ENCODE assay signal across 9 cellular contexts in genomic region chr2:197254776-197255521, GRCh38. TPM values are rescaled to one million over a fixed set of nuclear protein-coding genes. Genes with fewer than 3 reads are reported as not detected.
DNase-seq lines count a peak whose midpoint lies in the region; ATAC-seq and TF ChIP-seq lines count a peak whose summit lies in the region.
"Had no signal": no experiment of that assay in that cellular context is flagged by ENCODE, and none has a peak within 500 bp of the region (broad histone marks: within the 10 kb centered on the region; RNA-seq: fewer than 3 reads in every experiment).

No MANE protein-coding gene starts in this region.

- CTCF ChIA-PET in CD4-positive, alpha-beta T cell (lab: Charles Lee) = interaction anchor here (0.9 to 1.5 kb wide), 6 partner anchors 9 to 63 kb away, joined by 3 to 6 read pairs (median 3); no protein-coding TSS in a partner anchor
- CTCF ChIA-PET in Caco-2 (lab: Charles Lee) = no interaction called here

- H3K27ac ChIP-seq in CD4-positive, alpha-beta T cell (ENCODE audit: low read depth, low read length) = peak overlapping the region; percentile 85
- H3K27ac ChIP-seq in vagina = peak overlapping the region; percentile 52

- peaks cover 94% of the 10 kb centered on the region for H3K4me1 Mint-ChIP-seq in CD4-positive, alpha-beta T cell (ENCODE audit: low read depth)
- no peaks in the 10 kb centered on the region for H3K4me1 Mint-ChIP-seq in Caco-2 (ENCODE audit: low read depth, unreplicated experiment)

- H3K4me3 ChIP-seq in vagina = no peak overlapping the region
- H3K4me3 ChIP-seq in Caco-2 (ENCODE audit: low read depth, low read length) = no peak overlapping the region
- H3K4me3 ChIP-seq: right lobe of liver had no signal

- H3K27me3 ChIP-seq in CD4-positive, alpha-beta T cell (ENCODE audit: control insufficient read depth, insufficient read depth, low read length) = no peaks in the 10 kb centered on the region
- H3K27me3 ChIP-seq in vagina (no peaks in the 10 kb centered on the region), Caco-2 (replicated peaks; ENCODE audit: control insufficient read depth, insufficient read depth, low read length) (no peaks in the 10 kb centered on the region)
- H3K27me3 ChIP-seq: right lobe of liver had no signal

- BruUV-seq in Caco-2 (replicated peaks; lab: Mats Ljungman, UMichigan) = no TSS peak

- peak overlapping the region; percentile 75 for H3K4me3 Mint-ChIP-seq in CD4-positive, alpha-beta T cell
- H3K4me3 Mint-ChIP-seq in Caco-2 (ENCODE audit: unreplicated experiment) = no peak overlapping the region

- no peak for DNase-seq in CD4-positive, alpha-beta T cell
- no peak for DNase-seq in vagina (ENCODE audit: extremely low spot score in 2 of 2)
- no peak for DNase-seq in Caco-2
- no peak for DNase-seq in stimulated activated naive CD4-positive, alpha-beta T cell treated with Interleukin-2 at 50 U/mL for 16 hours (lab: John Stamatoyannopoulos, UW)
- DNase-seq in stimulated activated CD4-positive, alpha-beta T cell treated with anti-CD3 and anti-CD28 coated beads, Interleukin-2, amount 100 ng/mL, for 24 hours = no peak

- ATAC-seq in CD4-positive, alpha-beta T cell (ENCODE audit: poor library complexity) = peak; percentile 48
- peak; percentile 26 for ATAC-seq in GM19455 (IDR thresholded peaks at IDR 0.05; ENCODE audit: unreplicated experiment)
- ATAC-seq in HG03460 (IDR thresholded peaks at IDR 0.05; ENCODE audit: unreplicated experiment) = peak; percentile 30
- peak; percentile 22 for ATAC-seq in esophagus mucosa

- POLR2A ChIA-PET in CD4-positive, alpha-beta T cell (lab: Charles Lee) = interaction anchor here (0.8 to 4.3 kb wide), 14 partner anchors 11 to 57 kb away, joined by 3 to 52 read pairs (median 8); partner anchors contain the start of gene ANKRD44
- POLR2A ChIA-PET in Caco-2 (lab: Charles Lee) = no interaction called here

- H3K9me3 Mint-ChIP-seq in CD4-positive, alpha-beta T cell = peaks cover 3% of the 10 kb centered on the region
- no peaks in the 10 kb centered on the region for H3K9me3 Mint-ChIP-seq in Caco-2 (ENCODE audit: unreplicated experiment)

- no peak for TF ChIP-seq CTCF in CD4-positive, alpha-beta T cell (IDR thresholded peaks at IDR 0.05)
- TF ChIP-seq CTCF in vagina (IDR thresholded peaks at IDR 0.05) = no peak
- TF ChIP-seq CTCF in Caco-2 (IDR thresholded peaks at IDR 0.05; ENCODE audit: insufficient read depth in 1 of 2, low read depth in 1 of 2, low read length in 1 of 2, severe bottlenecking in 1 of 2, unreplicated experiment in 1 of 2) = no peak

- no peaks in the 10 kb centered on the region for H3K27me3 Mint-ChIP-seq in CD4-positive, alpha-beta T cell
- peaks cover 2% of the 10 kb centered on the region for H3K27me3 Mint-ChIP-seq in Caco-2 (ENCODE audit: insufficient read depth, unreplicated experiment)

- no peak for TF ChIP-seq POLR2A in vagina (IDR thresholded peaks at IDR 0.05)

- peaks cover 24% of the 10 kb centered on the region for H3K36me3 Mint-ChIP-seq in CD4-positive, alpha-beta T cell (ENCODE audit: low read depth)
- no peaks in the 10 kb centered on the region for H3K36me3 Mint-ChIP-seq in Caco-2 (ENCODE audit: insufficient read depth, unreplicated experiment)

- H3K4me1 ChIP-seq in vagina = peaks cover 51% of the 10 kb centered on the region
- no peaks in the 10 kb centered on the region for H3K4me1 ChIP-seq in Caco-2
- H3K4me1 ChIP-seq: right lobe of liver had no signal

- no peaks in the 10 kb centered on the region for H3K36me3 ChIP-seq in vagina
- no peaks in the 10 kb centered on the region for H3K36me3 ChIP-seq in Caco-2 (ENCODE audit: control insufficient read depth, insufficient read depth, low read length)
- H3K36me3 ChIP-seq: right lobe of liver had no signal

- H3K9me3 ChIP-seq in CD4-positive, alpha-beta T cell (ENCODE audit: control insufficient read depth, low read length) = no peaks in the 10 kb centered on the region
- H3K9me3 ChIP-seq in vagina (no peaks in the 10 kb centered on the region), Caco-2 (no peaks in the 10 kb centered on the region)
- H3K9me3 ChIP-seq: right lobe of liver had no signal

- intact Hi-C loops in CD4-positive, alpha-beta T cell (cut with DNase I, micrococcal nuclease) = loop anchor here (1.0 to 5.0 kb wide), 4 partner anchors 14 to 56 kb away; no protein-coding TSS in a partner anchor
- intact Hi-C loops in vagina (cut with DNase I) (no loop called here), Caco-2 (cut with micrococcal nuclease; ENCODE audit: unreplicated experiment) (no loop called here)

- H3K27ac Mint-ChIP-seq in CD4-positive, alpha-beta T cell = peak overlapping the region; percentile 94
- no peak overlapping the region for H3K27ac Mint-ChIP-seq in Caco-2 (ENCODE audit: unreplicated experiment)

RNA-seq across cellular contexts. Expression of gene ANKRD44, which starts 55.6 kb away (rescaled TPM):
- total RNA-seq in CD4-positive, alpha-beta T cell = 100 to 1,000 TPM; 170 to 186 TPM
- total RNA-seq in esophagus mucosa = 6.8 TPM
- 46.4 TPM for total RNA-seq in vagina
- total RNA-seq in Caco-2 (2022) = 1.0 and 3.1 TPM in 2 replicates

Comparison
In these comparisons a context has a peak if more than half of its experiments do, and no peak if none do; other contexts are left out.
1. intact Hi-C loops: an anchor here in CD4-positive, alpha-beta T cell (1.0 to 5.0 kb wide); none called in vagina and Caco-2.